ENCODE assay signal across 8 cellular contexts in the genomic region with DNA sequence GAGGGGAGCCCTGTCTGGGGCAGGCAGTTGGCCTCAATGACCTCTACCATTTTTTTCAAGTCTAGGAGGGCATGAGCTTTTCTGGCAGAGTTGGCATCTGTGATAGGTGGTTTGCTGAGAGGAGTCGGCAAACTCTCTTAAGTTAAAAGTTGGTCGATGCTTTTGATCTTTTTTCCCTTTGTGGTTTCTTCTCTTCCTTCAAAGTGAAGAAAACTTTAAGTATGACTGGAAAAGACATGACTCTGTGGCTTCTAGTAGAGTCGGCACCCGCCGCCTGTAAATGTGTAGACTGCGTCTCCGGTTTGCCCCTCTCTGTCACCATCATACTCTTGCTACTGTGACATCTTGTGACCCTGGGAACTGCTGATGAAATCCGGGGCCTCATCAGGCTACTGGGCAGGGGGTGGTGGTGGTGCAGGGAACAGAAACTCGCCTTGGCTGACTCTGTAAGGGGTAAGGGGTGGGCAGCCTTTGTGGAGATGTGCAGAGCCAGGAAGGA. TPM values are rescaled to one million over a fixed set of nuclear protein-coding genes. Genes with fewer than 3 reads are reported as not detected.
DNase-seq lines count a peak whose midpoint lies in the region; ATAC-seq and TF ChIP-seq lines count a peak whose summit lies in the region.

No MANE protein-coding gene starts in this region.

- TF ChIP-seq CTCF in GM06990 (IDR thresholded peaks at IDR 0.05; ENCODE audit: insufficient read depth, low read length, poor library complexity, severe bottlenecking) (no peak), natural killer cell (IDR thresholded peaks at IDR 0.05) (no peak)

- peaks cover 55% of the 10 kb centered on the region for H3K79me2 ChIP-seq in Karpas-422 (ENCODE audit: low read length)

- no peaks in the 10 kb centered on the region for H3K27me3 Mint-ChIP-seq in natural killer cell (ENCODE audit: low read depth in 2 of 2)

- intact Hi-C loops in natural killer cell (cut with micrococcal nuclease) (loop anchor here (10.0 kb wide), 1 partner anchor 304 kb away; no protein-coding TSS in a partner anchor), left ventricle myocardium superior (cut with micrococcal nuclease) (no loop called here)

- no peaks in the 10 kb centered on the region for H3K9me3 Mint-ChIP-seq in natural killer cell

- H4K20me1 ChIP-seq in Karpas-422 (ENCODE audit: insufficient read depth, low read depth, low read length) = no peaks in the 10 kb centered on the region

- H3K27ac ChIP-seq in Karpas-422 (ENCODE audit: low read length) = peak overlapping the region; percentile 100

- H3K36me3 ChIP-seq in GM06990 (ENCODE audit: control insufficient read depth, insufficient read depth, low read length) (peaks cover 21% of the 10 kb centered on the region), Karpas-422 (ENCODE audit: insufficient read depth, low read length) (peaks cover 20% of the 10 kb centered on the region)

- H2AFZ ChIP-seq in Karpas-422 (ENCODE audit: low read length) = no peak overlapping the region

- H3K9ac ChIP-seq in Karpas-422 (ENCODE audit: low read length) = peak overlapping the region; percentile 71

- H3K9me2 ChIP-seq in Karpas-422 (replicated peaks; ENCODE audit: insufficient read depth, low read length) = no peaks in the 10 kb centered on the region

- no peaks in the 10 kb centered on the region for H3K27me3 ChIP-seq in GM06990 (replicated peaks; ENCODE audit: control insufficient read depth, insufficient read depth, low read length)
- no peaks in the 10 kb centered on the region for H3K27me3 ChIP-seq in Karpas-422 (ENCODE audit: low read length)

- H3K36me3 Mint-ChIP-seq in natural killer cell = no peaks in the 10 kb centered on the region

- H3K4me3 Mint-ChIP-seq in natural killer cell = peak overlapping the region; percentile 83

- H3K4me3 ChIP-seq in GM06990 (replicated peaks; ENCODE audit: low read depth, low read length) = peak overlapping the region; percentile 54
- H3K4me3 ChIP-seq in Karpas-422 (ENCODE audit: low read length) = no peak overlapping the region

- no peak overlapping the region for H3K27ac Mint-ChIP-seq in natural killer cell

- H3K4me2 ChIP-seq in Karpas-422 (ENCODE audit: low read depth, low read length, poor library complexity, severe bottlenecking) = peak overlapping the region; percentile 97

- no peaks in the 10 kb centered on the region for H3K9me3 ChIP-seq in Karpas-422 (ENCODE audit: low read length)

- DNase-seq in GM06990 (ENCODE audit: extremely low read depth, insufficient read length) (no peak), Karpas-422 (no peak), natural killer cell (no peak), putamen (ENCODE audit: low spot score) (no peak), kidney glomerular epithelial cell (lab: John Stamatoyannopoulos, UW) (no peak), left ventricle myocardium superior (no peak), HuH-7 (ENCODE audit: low spot score) (no peak)
- DNase-seq in activated T-cell treated with anti-CD3 and anti-CD28 coated beads, Interleukin-2, amount 50 U/mL, for 48 hours = peak; percentile 75 to 77

- peaks cover 97% of the 10 kb centered on the region for H3K4me1 ChIP-seq in Karpas-422 (ENCODE audit: low read length)

- peak; percentile 9 to 28 (median 11) for ATAC-seq in natural killer cell
- ATAC-seq in left ventricle myocardium superior = no peak

- peaks cover 83 to 86% of the 10 kb centered on the region in 2 donors for H3K4me1 Mint-ChIP-seq in natural killer cell

RNA-seq across cellular contexts. Expression of a gene that starts 21.1 kb away (rescaled TPM):
- 145 and 155 TPM in 2 replicates for total RNA-seq in Karpas-422 (2014; rRNA removed; shearing (Covaris generic); ENCODE audit: low replicate concordance)
- total RNA-seq in natural killer cell (100 to 1,000 TPM; 385 to 498 (median 497) TPM), left ventricle myocardium superior (5.8 TPM)

RNA-seq across cellular contexts. Expression of a gene that starts 48.8 kb away (rescaled TPM):
- not detected in 2 replicates for total RNA-seq in Karpas-422 (2014; rRNA removed; shearing (Covaris generic); ENCODE audit: low replicate concordance)
- total RNA-seq in natural killer cell (not detected), left ventricle myocardium superior (not detected)

Comparison
In these comparisons a context has a peak if more than half of its experiments do, and no peak if none do; other contexts are left out.
1. DNase-seq: peak in activated T-cell treated with anti-CD3 and anti-CD28 coated beads, Interleukin-2, amount 50 U/mL, for 48 hours (2 of 2); none in GM06990 (single experiment), Karpas-422 (single experiment), natural killer cell (single experiment), putamen (single experiment), kidney glomerular epithelial cell (single experiment), left ventricle myocardium superior (single experiment) and HuH-7 (single experiment).
2. RNA of a gene that starts 21.1 kb away (total RNA-seq): 385 to 498 TPM in natural killer cell and 145 to 155 TPM in Karpas-422; 5.8 TPM in left ventricle myocardium superior (single experiment); every median in the first group is over 10 times any median in the second.